Comparison of ENCODE assay signal across 26 cellular contexts in the genomic region with DNA sequence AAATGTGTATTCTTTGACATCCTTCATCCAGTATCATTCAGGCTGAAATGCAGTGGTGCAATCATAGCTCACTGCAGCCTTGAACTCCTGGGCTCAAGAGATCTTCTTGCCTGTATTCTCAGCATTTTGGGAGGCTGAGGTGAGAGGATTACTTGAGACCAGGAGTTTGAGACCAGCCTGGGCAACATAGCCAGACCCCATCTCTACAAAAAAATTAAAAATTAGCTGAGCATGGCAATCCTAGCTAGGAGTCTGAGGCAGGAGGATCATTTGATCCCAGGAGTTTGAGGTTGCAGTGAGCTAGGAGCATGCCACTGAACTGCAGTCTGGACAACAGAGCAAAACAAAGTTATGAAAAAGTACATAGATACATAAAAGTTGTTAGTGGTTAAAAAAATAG.
"Had no signal": no experiment of that assay in that cellular context is flagged by ENCODE, and none has a peak within 500 bp of the region (broad histone marks: within the 10 kb centered on the region; RNA-seq: fewer than 3 reads in every experiment).

No MANE protein-coding gene starts in this region.

- H3K4me3 ChIP-seq: colonic mucosa, coronary artery, dorsolateral prefrontal cortex, esophagus muscularis mucosa, esophagus squamous epithelium, gastrocnemius medialis, gastroesophageal sphincter, heart left ventricle, heart right ventricle had no signal

- H3K27me3 Mint-ChIP-seq: dendritic cell treated with granulocyte-macrophage colony-stimulating factor and Interleukin-4, amounts not matched to agents 40 ng/mL and 50 ng/mL, for 4 days; effector memory CD8-positive, alpha-beta T cell had no signal

- FAIRE-seq: colon, endometrium, endothelial cell of umbilical vein had no signal

- H3K27me3 ChIP-seq: colonic mucosa, dorsolateral prefrontal cortex, esophagus muscularis mucosa, esophagus squamous epithelium, foreskin keratinocyte, gastrocnemius medialis, gastroesophageal sphincter, heart left ventricle, heart right ventricle had no signal

- DNase-seq: colonic mucosa; cortex of kidney; dermis blood vessel endothelial cell; dorsolateral prefrontal cortex; effector CD4-positive, alpha-beta T cell; effector CD8-positive, alpha-beta T cell; effector memory CD4-positive, alpha-beta T cell; effector memory CD8-positive, alpha-beta T cell; endodermal cell; erythroblast; esophagus squamous epithelium; foreskin melanocyte; gastrocnemius medialis; glutamatergic neuron; head of caudate nucleus; heart left ventricle; heart right ventricle had no signal

- H3K4me1 Mint-ChIP-seq: endodermal cell had no signal

- H3K4me1 ChIP-seq: colonic mucosa, esophagus muscularis mucosa, esophagus squamous epithelium, foreskin keratinocyte, gastrocnemius medialis, gastroesophageal sphincter, heart left ventricle, heart right ventricle had no signal

- ATAC-seq: effector memory CD8-positive, alpha-beta T cell; foreskin keratinocyte; gastrocnemius medialis; gastroesophageal sphincter; heart left ventricle; heart right ventricle had no signal

- H3K4me3 Mint-ChIP-seq: dendritic cell treated with granulocyte-macrophage colony-stimulating factor and Interleukin-4, amounts not matched to agents 40 ng/mL and 50 ng/mL, for 4 days; effector memory CD8-positive, alpha-beta T cell; endodermal cell had no signal

- H3K9me3 ChIP-seq: colonic mucosa, esophagus muscularis mucosa, esophagus squamous epithelium, gastrocnemius medialis had no signal

- H3K27ac Mint-ChIP-seq: dendritic cell treated with granulocyte-macrophage colony-stimulating factor and Interleukin-4, amounts not matched to agents 40 ng/mL and 50 ng/mL, for 4 days; effector memory CD8-positive, alpha-beta T cell; endodermal cell had no signal

- H3K9me3 Mint-ChIP-seq: dendritic cell treated with granulocyte-macrophage colony-stimulating factor and Interleukin-4, amounts not matched to agents 40 ng/mL and 50 ng/mL, for 4 days; effector memory CD8-positive, alpha-beta T cell; endodermal cell had no signal

- H3K27ac ChIP-seq: colonic mucosa, coronary artery, dorsolateral prefrontal cortex, epithelial cell of prostate, esophagus muscularis mucosa, esophagus squamous epithelium, foreskin keratinocyte, gastrocnemius medialis, gastroesophageal sphincter, heart left ventricle, heart right ventricle had no signal
